9 cellular contexts compared by ENCODE assay signal in genomic region chr3:179929091-179929529, GRCh38.
DNase-seq lines count a peak whose midpoint lies in the region; ATAC-seq and TF ChIP-seq lines count a peak whose summit lies in the region.
"Had no signal": no experiment of that assay in that cellular context is flagged by ENCODE, and none has a peak within 500 bp of the region (broad histone marks: within the 10 kb centered on the region; RNA-seq: fewer than 3 reads in every experiment).

No MANE protein-coding gene starts in this region.

- H4K20me1 ChIP-seq in DOHH2 (ENCODE audit: control insufficient read depth, insufficient read depth, low read depth, low read length), result no peaks in the 10 kb centered on the region

- no peaks in the 10 kb centered on the region for H3K36me3 ChIP-seq in DOHH2 (ENCODE audit: control insufficient read depth, low read length)

- peaks cover 7% of the 10 kb centered on the region for H3K27me3 Mint-ChIP-seq in brain

- no peak overlapping the region for H3K27ac ChIP-seq in DOHH2 (ENCODE audit: low read depth, low read length)

- no peaks in the 10 kb centered on the region for H3K9me2 ChIP-seq in DOHH2 (replicated peaks; ENCODE audit: control insufficient read depth, low read length)

- H3K4me3 ChIP-seq in DOHH2 (ENCODE audit: low read length), result no peak overlapping the region

- peaks cover 15% of the 10 kb centered on the region for H3K4me1 Mint-ChIP-seq in brain

- DNase-seq in NAMALWA (ENCODE audit: low spot score) (peak; percentile 71), kidney glomerular epithelial cell (lab: John Stamatoyannopoulos, UW) (peak; percentile 13), omental fat pad (ENCODE audit: low spot score) (no peak)
- DNase-seq in stimulated activated CD4-positive, alpha-beta T cell treated with anti-CD3 and anti-CD28 coated beads, TNF-alpha, amount 100 ng/mL, for 24 hours (ENCODE audit: low read depth in 3 of 3), result peak; percentile 1 to 49 (median 11)

- H3K4me1 ChIP-seq in DOHH2 (ENCODE audit: control insufficient read depth, low read length), result no peaks in the 10 kb centered on the region

- no peaks in the 10 kb centered on the region for H3K9me3 Mint-ChIP-seq in brain
- H3K9me3 Mint-ChIP-seq: activated naive CD4-positive, alpha-beta T cell treated with anti-CD3 and anti-CD28 coated beads, Interleukin-2, amount 50 U/mL, for 72 hours had no signal

- no peak overlapping the region for H3K4me3 Mint-ChIP-seq in brain

- peak; percentile 79 for TF ChIP-seq CTCF in DOHH2 (IDR thresholded peaks at IDR 0.05; ENCODE audit: low read depth, low read length, poor library complexity, severe bottlenecking)
- TF ChIP-seq CTCF in brain (conservative IDR thresholded peaks at IDR 0.05), result peak; percentile 69 to 84
- no peak for TF ChIP-seq CTCF in omental fat pad (IDR thresholded peaks at IDR 0.05)

- H3K36me3 Mint-ChIP-seq in brain, result no peaks in the 10 kb centered on the region
- H3K36me3 Mint-ChIP-seq: activated naive CD4-positive, alpha-beta T cell treated with anti-CD3 and anti-CD28 coated beads, Interleukin-2, amount 50 U/mL, for 72 hours had no signal

- no peaks in the 10 kb centered on the region for H3F3A ChIP-seq in DOHH2 (ENCODE audit: control insufficient read depth, insufficient read depth)

- no peaks in the 10 kb centered on the region for H3K9me3 ChIP-seq in DOHH2 (ENCODE audit: control insufficient read depth, insufficient read depth, low read length)

- peaks cover 35% of the 10 kb centered on the region for H3K27me3 ChIP-seq in DOHH2 (ENCODE audit: control insufficient read depth, low read length)

- H3K27ac Mint-ChIP-seq in brain, result peak overlapping the region in 4 of 5 experiments; percentile 21 to 63 (median 48)
- H3K27ac Mint-ChIP-seq: activated naive CD4-positive, alpha-beta T cell treated with anti-CD3 and anti-CD28 coated beads, Interleukin-2, amount 50 U/mL, for 72 hours had no signal

- H3K79me2 ChIP-seq in DOHH2 (ENCODE audit: control insufficient read depth, low read length), result no peaks in the 10 kb centered on the region

- ATAC-seq in GM21825 (IDR thresholded peaks at IDR 0.05; ENCODE audit: unreplicated experiment), result peak; percentile 74
- ATAC-seq in SK-N-SH treated with all-trans-retinoic acid at 6 μM for 48 hours, result peak; percentile 89
- no peak for ATAC-seq in omental fat pad (ENCODE audit: low FRiP score)

- no peak overlapping the region for H3K4me2 ChIP-seq in DOHH2 (ENCODE audit: low read length)

TF ChIP-seq in SK-N-SH treated with all-trans-retinoic acid at 6 μM for 48 hours, 23 proteins besides CTCF, POLR2A, EP300 and RAD21:
- TF ChIP-seq ZNF565 (CRISPR knock-in tag; conservative IDR thresholded peaks at IDR 0.05; ENCODE audit: low read depth) (no peak), PATZ1 (CRISPR knock-in tag; IDR thresholded peaks at IDR 0.05; ENCODE audit: borderline replicate concordance) (no peak), ISL1 (CRISPR knock-in tag; IDR thresholded peaks at IDR 0.05) (no peak), CSDC2 (CRISPR knock-in tag; IDR thresholded peaks at IDR 0.05) (no peak), ZFP3 (CRISPR knock-in tag; IDR thresholded peaks at IDR 0.05) (no peak), PPARA (CRISPR knock-in tag; IDR thresholded peaks at IDR 0.05; ENCODE audit: borderline replicate concordance) (no peak), RARB (CRISPR knock-in tag; IDR thresholded peaks at IDR 0.05) (no peak), TSHZ2 (CRISPR knock-in tag; IDR thresholded peaks at IDR 0.05) (no peak), TCF4 (CRISPR knock-in tag; IDR thresholded peaks at IDR 0.05; ENCODE audit: borderline replicate concordance) (no peak), TOX (CRISPR knock-in tag; IDR thresholded peaks at IDR 0.05; ENCODE audit: borderline replicate concordance) (no peak), ZNF70 (CRISPR knock-in tag; IDR thresholded peaks at IDR 0.05) (no peak), CSRNP3 (CRISPR knock-in tag; IDR thresholded peaks at IDR 0.05) (no peak), ESRRG (CRISPR knock-in tag; IDR thresholded peaks at IDR 0.05) (no peak)

Comparison
In these comparisons a context has a peak if more than half of its experiments do, and no peak if none do; other contexts are left out.
1. CTCF ChIP-seq: peak in DOHH2 (single experiment) and brain (2 of 2); none in omental fat pad (0 of 3).